ENCODE assay signal across 28 cellular contexts in genomic region chr6:157188213-157188612, GRCh38.
DNase-seq lines count a peak whose midpoint lies in the region; ATAC-seq, FAIRE-seq and TF ChIP-seq lines count a peak whose summit lies in the region.
"Had no signal": no experiment of that assay in that cellular context is flagged by ENCODE, and none has a peak within 500 bp of the region (broad histone marks: within the 10 kb centered on the region; RNA-seq: fewer than 3 reads in every experiment).

No MANE protein-coding gene starts in this region.

- H4K20me1 ChIP-seq in astrocyte (ENCODE audit: insufficient read depth, low read length) = no peaks in the 10 kb centered on the region

- H3K27me3 Mint-ChIP-seq in astrocyte (ENCODE audit: low read depth, unreplicated experiment) = no peaks in the 10 kb centered on the region
- H3K27me3 Mint-ChIP-seq: activated CD4-positive, alpha-beta T cell treated with anti-CD3 and anti-CD28 coated beads, Interleukin-2, amount 10 ng/mL, durations not matched to agents 7 days and 5 days; central memory CD8-positive, alpha-beta T cell; IgD-negative memory B cell; memory B cell; stimulated activated naive CD8-positive, alpha-beta T cell treated with anti-CD3 and anti-CD28 coated beads, Interleukin-15, amount 100 ng/mL, for 72 hours had no signal

- peak overlapping the region; percentile 20 for H3K27ac ChIP-seq in astrocyte (ENCODE audit: low read depth, low read length)
- H3K27ac ChIP-seq in thoracic aorta = peak overlapping the region; percentile 35 to 73
- H3K27ac ChIP-seq: right lobe of liver had no signal

- H3K36me3 Mint-ChIP-seq in astrocyte (ENCODE audit: low read depth, unreplicated experiment) = peaks cover 26% of the 10 kb centered on the region

- H3K36me3 ChIP-seq in astrocyte (ENCODE audit: insufficient read depth, low read length) (peaks cover 28% of the 10 kb centered on the region), thoracic aorta (peaks cover 36% of the 10 kb centered on the region)

- no peak overlapping the region for H2AFZ ChIP-seq in astrocyte (ENCODE audit: low read depth, low read length)

- H3K4me2 ChIP-seq in astrocyte (ENCODE audit: low read length) = peak overlapping the region; percentile 11

- H3K4me1 Mint-ChIP-seq in astrocyte (ENCODE audit: low read depth, unreplicated experiment) = no peaks in the 10 kb centered on the region

- TF ChIP-seq CTCF in astrocyte (IDR thresholded peaks at IDR 0.05; ENCODE audit: insufficient read depth, low read depth, low read length) = no peak
- TF ChIP-seq CTCF in fibroblast of pulmonary artery (IDR thresholded peaks at IDR 0.05; ENCODE audit: low read length, missing control alignments) = no peak
- no peak for TF ChIP-seq CTCF in thoracic aorta (IDR thresholded peaks at IDR 0.05)

- no peak overlapping the region for H3K27ac Mint-ChIP-seq in astrocyte (ENCODE audit: unreplicated experiment)
- H3K27ac Mint-ChIP-seq: activated CD4-positive, alpha-beta T cell treated with anti-CD3 and anti-CD28 coated beads, Interleukin-2, amount 10 ng/mL, durations not matched to agents 7 days and 5 days; activated naive CD4-positive, alpha-beta T cell treated with anti-CD3 and anti-CD28 coated beads, Interleukin-2, amount 50 U/mL, for 72 hours; memory B cell; stimulated activated naive CD8-positive, alpha-beta T cell treated with anti-CD3 and anti-CD28 coated beads, Interleukin-15, amount 100 ng/mL, for 72 hours; WTC11 had no signal

- no peak for FAIRE-seq in astrocyte (lab: Jason Lieb, UNC)
- FAIRE-seq: G401.6, urothelium cell line had no signal

- ATAC-seq in thoracic aorta (ENCODE audit: insufficient number of reproducible peaks, low FRiP score, low read depth) (peak; percentile 24), HG03175 (IDR thresholded peaks at IDR 0.05; ENCODE audit: unreplicated experiment) (no peak), HG03457 (IDR thresholded peaks at IDR 0.05; ENCODE audit: unreplicated experiment) (no peak)
- ATAC-seq: activated naive CD4-positive, alpha-beta T cell treated with anti-CD3 and anti-CD28 coated beads, Interleukin-2, amount 50 U/mL, for 72 hours; esophagus mucosa; stimulated activated naive CD8-positive, alpha-beta T cell treated with anti-CD3 and anti-CD28 coated beads, Interleukin-15, amount 100 ng/mL, for 72 hours had no signal

- no peaks in the 10 kb centered on the region for H3K9me3 ChIP-seq in astrocyte (ENCODE audit: insufficient read depth, low read depth, low read length)
- no peaks in the 10 kb centered on the region for H3K9me3 ChIP-seq in thoracic aorta
- H3K9me3 ChIP-seq: gastroesophageal sphincter, HAP-1, right lobe of liver had no signal

- H3K9ac ChIP-seq in astrocyte (ENCODE audit: low read length) = no peak overlapping the region

- H3K4me3 ChIP-seq in astrocyte (ENCODE audit: insufficient read depth, low read depth, low read length) = no peak overlapping the region
- H3K4me3 ChIP-seq in fibroblast of pulmonary artery (replicated peaks; ENCODE audit: low read depth, low read length) = no peak overlapping the region
- no peak overlapping the region for H3K4me3 ChIP-seq in thoracic aorta
- H3K4me3 ChIP-seq: gastroesophageal sphincter, HAP-1, right lobe of liver had no signal

- peak; percentile 12 for DNase-seq in HCEC 1CT
- peak; percentile 91 for DNase-seq in astrocyte (ENCODE audit: low read depth)
- peak; percentile 12 for DNase-seq in fibroblast of pulmonary artery (ENCODE audit: low read depth)
- no peak for DNase-seq in thoracic aorta (ENCODE audit: low spot score)
- no peak for DNase-seq in NK-92 (lab: John Stamatoyannopoulos, UW; ENCODE audit: unreplicated experiment)
- DNase-seq: ACHN; activated CD4-positive, alpha-beta T cell treated with anti-CD3 and anti-CD28 coated beads, Interleukin-2, amount 10 ng/mL, durations not matched to agents 7 days and 5 days; activated effector memory CD4-positive, alpha-beta T cell treated with Interleukin-2 at 50 U/mL for 16 hours; DMS153; NCI-H1092; NCI-H187 treated with DMSO at 0.1 percent for 48 hours; NCI-H2171; posterior cingulate gyrus; right lobe of liver; stimulated activated naive CD8-positive, alpha-beta T cell treated with anti-CD3 and anti-CD28 coated beads, Interleukin-15, amount 100 ng/mL, for 72 hours had no signal

- H3K4me1 ChIP-seq in astrocyte (ENCODE audit: insufficient read depth, low read length) (peaks cover 16% of the 10 kb centered on the region), thoracic aorta (ENCODE audit: control insufficient read depth in 1 of 2, low read depth in 2 of 2) (peaks cover 3 to 30% of the 10 kb centered on the region in 2 donors)
- H3K4me1 ChIP-seq: HAP-1 had no signal

- no peaks in the 10 kb centered on the region for H3K9me3 Mint-ChIP-seq in astrocyte (ENCODE audit: unreplicated experiment)
- H3K9me3 Mint-ChIP-seq: activated CD4-positive, alpha-beta T cell treated with anti-CD3 and anti-CD28 coated beads, Interleukin-2, amount 10 ng/mL, durations not matched to agents 7 days and 5 days; activated naive CD4-positive, alpha-beta T cell treated with anti-CD3 and anti-CD28 coated beads, Interleukin-2, amount 50 U/mL, for 72 hours; central memory CD8-positive, alpha-beta T cell; memory B cell; neural crest cell; stimulated activated naive CD8-positive, alpha-beta T cell treated with anti-CD3 and anti-CD28 coated beads, Interleukin-15, amount 100 ng/mL, for 72 hours; WTC11 had no signal

- H3K4me3 Mint-ChIP-seq in astrocyte (ENCODE audit: unreplicated experiment) = no peak overlapping the region
- H3K4me3 Mint-ChIP-seq: activated CD4-positive, alpha-beta T cell treated with anti-CD3 and anti-CD28 coated beads, Interleukin-2, amount 10 ng/mL, durations not matched to agents 7 days and 5 days; central memory CD8-positive, alpha-beta T cell; IgD-negative memory B cell; memory B cell; neural crest cell; stimulated activated naive CD8-positive, alpha-beta T cell treated with anti-CD3 and anti-CD28 coated beads, Interleukin-15, amount 100 ng/mL, for 72 hours; WTC11 had no signal

- H3K27me3 ChIP-seq in astrocyte (ENCODE audit: insufficient read depth, low read length) (no peaks in the 10 kb centered on the region), thoracic aorta (replicated peaks; ENCODE audit: insufficient read depth) (no peaks in the 10 kb centered on the region)
- H3K27me3 ChIP-seq: gastroesophageal sphincter, right lobe of liver had no signal

- no peaks in the 10 kb centered on the region for H3K79me2 ChIP-seq in astrocyte (ENCODE audit: insufficient read depth, low read length)

Comparison
In these comparisons a context has a peak if more than half of its experiments do, and no peak if none do; other contexts are left out.
1. DNase-seq: peak in HCEC 1CT (single experiment), astrocyte (single experiment) and fibroblast of pulmonary artery (single experiment); none in thoracic aorta (single experiment) and NK-92 (single experiment).